1 cellular context compared by ENCODE assay signal in genomic region chr18:50089702-50090101, GRCh38.
TF ChIP-seq lines count a peak whose summit lies in the region.

No MANE protein-coding gene starts in this region.

TF ChIP-seq in HepG2, 621 proteins besides CTCF, POLR2A, EP300 and RAD21 (continued from another document):
- TF ChIP-seq ZNF687 (CRISPR knock-in tag; IDR thresholded peaks at IDR 0.05) (no peak), AFF4 (CRISPR knock-in tag; IDR thresholded peaks at IDR 0.05) (no peak), ZNF577 (CRISPR knock-in tag; IDR thresholded peaks at IDR 0.05; ENCODE audit: borderline replicate concordance, low read depth) (no peak), ZNF713 (CRISPR knock-in tag; IDR thresholded peaks at IDR 0.05) (no peak), ATF3 (CRISPR knock-in tag; IDR thresholded peaks at IDR 0.05) (no peak), MEIS1 (CRISPR knock-in tag; IDR thresholded peaks at IDR 0.05; ENCODE audit: borderline replicate concordance) (no peak), ZBTB46 (CRISPR knock-in tag; IDR thresholded peaks at IDR 0.05; ENCODE audit: borderline replicate concordance) (no peak), ZFP90 (CRISPR knock-in tag; IDR thresholded peaks at IDR 0.05; ENCODE audit: borderline replicate concordance) (no peak)
TF ChIP-seq in HepG2: peak in this region for 0.
